28 cellular contexts compared by ENCODE assay signal in genomic region chr3:39114456-39114855, GRCh38.
"Had no signal": no experiment of that assay in that cellular context is flagged by ENCODE, and none has a peak within 500 bp of the region (broad histone marks: within the 10 kb centered on the region; RNA-seq: fewer than 3 reads in every experiment).

No MANE protein-coding gene starts in this region.

- H3K4me1 ChIP-seq: neural progenitor cell, parathyroid adenoma, right atrium auricular region, uterus had no signal

- H3K9me3 Mint-ChIP-seq: activated CD4-positive, alpha-beta memory T cell treated with anti-CD3 and anti-CD28 coated beads, Interleukin-2, amount 10 ng/mL, durations not matched to agents 7 days and 5 days; activated CD4-positive, alpha-beta T cell treated with anti-CD3 and anti-CD28 coated beads, Interleukin-2, amount 10 ng/mL, durations not matched to agents 24 days and 14 days; naive thymus-derived CD4-positive, alpha-beta T cell; neural progenitor cell; stimulated activated naive CD8-positive, alpha-beta T cell treated with anti-CD3 and anti-CD28 coated beads, Interleukin-15, amount 100 ng/mL, for 72 hours; T-helper 1 cell treated with Interleukin-12 subunit alpha and Interleukin-12 subunit beta and Interleukin-4 antibody, amounts not matched to agents 30 μg/mL and 1 μg/mL, for 36 hours; type B pancreatic cell had no signal

- H3K36me3 ChIP-seq: neural progenitor cell, right atrium auricular region, uterus, WERI-Rb-1 had no signal

- H3K4me3 Mint-ChIP-seq: activated CD4-positive, alpha-beta memory T cell treated with anti-CD3 and anti-CD28 coated beads, Interleukin-2, amount 10 ng/mL, durations not matched to agents 7 days and 5 days; activated CD4-positive, alpha-beta T cell treated with anti-CD3 and anti-CD28 coated beads, Interleukin-2, amount 10 ng/mL, durations not matched to agents 24 days and 14 days; activated CD8-positive, alpha-beta memory T cell treated with anti-CD3 and anti-CD28 coated beads, Interleukin-2, amount 10 ng/mL, durations not matched to agents 7 days and 5 days; activated naive CD8-positive, alpha-beta T cell; naive thymus-derived CD4-positive, alpha-beta T cell; neural progenitor cell; stimulated activated naive CD8-positive, alpha-beta T cell treated with anti-CD3 and anti-CD28 coated beads, Interleukin-15, amount 100 ng/mL, for 72 hours; T-helper 1 cell treated with Interleukin-12 subunit alpha and Interleukin-12 subunit beta and Interleukin-4 antibody, amounts not matched to agents 30 μg/mL and 1 μg/mL, for 36 hours; type B pancreatic cell had no signal

- H2AFZ ChIP-seq: hepatocyte, neural progenitor cell, parathyroid adenoma had no signal

- H3K27ac ChIP-seq: hepatocyte, neural progenitor cell, parathyroid adenoma, right atrium auricular region, uterus, WERI-Rb-1 had no signal

- H3K36me3 Mint-ChIP-seq: activated CD8-positive, alpha-beta memory T cell treated with anti-CD3 and anti-CD28 coated beads, Interleukin-2, amount 10 ng/mL, durations not matched to agents 7 days and 5 days; type B pancreatic cell had no signal

- H3K27ac Mint-ChIP-seq: activated CD4-positive, alpha-beta memory T cell treated with anti-CD3 and anti-CD28 coated beads, Interleukin-2, amount 10 ng/mL, durations not matched to agents 7 days and 5 days; activated CD4-positive, alpha-beta T cell treated with anti-CD3 and anti-CD28 coated beads, Interleukin-2, amount 10 ng/mL, durations not matched to agents 24 days and 14 days; activated CD8-positive, alpha-beta memory T cell treated with anti-CD3 and anti-CD28 coated beads, Interleukin-2, amount 10 ng/mL, durations not matched to agents 7 days and 5 days; activated naive CD8-positive, alpha-beta T cell; naive thymus-derived CD4-positive, alpha-beta T cell; neural progenitor cell; stimulated activated naive CD8-positive, alpha-beta T cell treated with anti-CD3 and anti-CD28 coated beads, Interleukin-15, amount 100 ng/mL, for 72 hours; T-helper 1 cell treated with Interleukin-12 subunit alpha and Interleukin-12 subunit beta and Interleukin-4 antibody, amounts not matched to agents 30 μg/mL and 1 μg/mL, for 36 hours; type B pancreatic cell had no signal

- H3K27me3 Mint-ChIP-seq: activated CD4-positive, alpha-beta T cell treated with anti-CD3 and anti-CD28 coated beads, Interleukin-2, amount 10 ng/mL, durations not matched to agents 24 days and 14 days; activated naive CD8-positive, alpha-beta T cell; naive thymus-derived CD4-positive, alpha-beta T cell; type B pancreatic cell had no signal

- H3K27me3 ChIP-seq: hepatocyte, neural progenitor cell, right atrium auricular region, uterus had no signal

- ATAC-seq: activated CD8-positive, alpha-beta memory T cell treated with anti-CD3 and anti-CD28 coated beads, Interleukin-2, amount 10 ng/mL, durations not matched to agents 7 days and 5 days; left cardiac atrium; naive thymus-derived CD4-positive, alpha-beta T cell; stimulated activated naive CD8-positive, alpha-beta T cell treated with anti-CD3 and anti-CD28 coated beads, Interleukin-15, amount 100 ng/mL, for 72 hours had no signal

- H3K4me2 ChIP-seq: hepatocyte, neural progenitor cell had no signal

- H3K9me3 ChIP-seq: right atrium auricular region, uterus had no signal

- H3K9ac ChIP-seq: neural progenitor cell, parathyroid adenoma had no signal

- DNase-seq: activated CD4-positive, alpha-beta memory T cell treated with anti-CD3 and anti-CD28 coated beads, Interleukin-2, amount 10 ng/mL, durations not matched to agents 7 days and 5 days; activated CD4-positive, alpha-beta T cell treated with anti-CD3 and anti-CD28 coated beads, Interleukin-2, amount 10 ng/mL, durations not matched to agents 24 days and 14 days; activated CD4-positive, CD25-positive, alpha-beta regulatory T cell treated with anti-CD3 and anti-CD28 coated beads, Interleukin-2, amount 50 U/mL, for 72 hours; activated CD8-positive, alpha-beta memory T cell treated with anti-CD3 and anti-CD28 coated beads, Interleukin-2, amount 10 ng/mL, durations not matched to agents 7 days and 5 days; activated effector memory CD4-positive, alpha-beta T cell treated with Interleukin-2 at 50 U/mL for 16 hours; activated naive CD4-positive, alpha-beta T cell treated with Interleukin-2 at 50 U/mL for 16 hours; activated T-cell treated with anti-CD3 and anti-CD28 coated beads for 4 hours; anterior cingulate cortex; dermis blood vessel endothelial cell; effector CD4-positive, alpha-beta T cell; left cardiac atrium; mammary epithelial cell; midbrain; naive thymus-derived CD4-positive, alpha-beta T cell; occipital lobe; stimulated activated naive CD8-positive, alpha-beta T cell treated with anti-CD3 and anti-CD28 coated beads, Interleukin-15, amount 100 ng/mL, for 72 hours; substantia nigra; SW 1271; T-helper 9 cell; uterus; WERI-Rb-1 had no signal

- H3K4me3 ChIP-seq: hepatocyte, neural progenitor cell, right atrium auricular region, uterus had no signal

- H3K4me1 Mint-ChIP-seq: neural progenitor cell; stimulated activated naive CD8-positive, alpha-beta T cell treated with anti-CD3 and anti-CD28 coated beads, Interleukin-15, amount 100 ng/mL, for 72 hours had no signal

- H3K79me2 ChIP-seq: hepatocyte, parathyroid adenoma had no signal
